Comparison of ENCODE assay signal across 1 cellular context in genomic region chr1:21622466-21623315, GRCh38.
TF ChIP-seq lines count a peak whose summit lies in the region.

No MANE protein-coding gene starts in this region.

TF ChIP-seq in K562, 482 proteins besides CTCF, POLR2A, EP300 and RAD21 (continued from another document):
- TF ChIP-seq THRB (CRISPR knock-in tag; conservative IDR thresholded peaks at IDR 0.05), result no peak
- no peak for TF ChIP-seq IRF2 (CRISPR knock-in tag; IDR thresholded peaks at IDR 0.05)
- TF ChIP-seq CEBPB (tag; IDR thresholded peaks at IDR 0.05), result peak; percentile 84
